In genomic region chr2:45153126-45153525, GRCh38 we compare ENCODE assay signal across 18 cellular contexts.
"Had no signal": no experiment of that assay in that cellular context is flagged by ENCODE, and none has a peak within 500 bp of the region (broad histone marks: within the 10 kb centered on the region; RNA-seq: fewer than 3 reads in every experiment).

No MANE protein-coding gene starts in this region.

- H3K4me3 Mint-ChIP-seq: effector memory CD8-positive, alpha-beta T cell; immature natural killer cell; memory B cell; mesothelial cell of epicardium; natural killer cell had no signal

- H3K4me3 ChIP-seq: left ventricle myocardium inferior, lower lobe of right lung, psoas muscle, right lobe of liver, stomach, thoracic aorta, transverse colon had no signal

- H3K27ac ChIP-seq: foreskin keratinocyte, left ventricle myocardium inferior, lower lobe of right lung, psoas muscle, right lobe of liver, stomach, thoracic aorta, transverse colon had no signal

- H3K4me1 Mint-ChIP-seq: immature natural killer cell, memory B cell, mesothelial cell of epicardium, natural killer cell had no signal

- H3K9me3 ChIP-seq: transverse colon had no signal

- ATAC-seq: effector memory CD8-positive, alpha-beta T cell; foreskin keratinocyte; lower lobe of right lung; natural killer cell; psoas muscle; right lobe of liver had no signal

- DNase-seq: effector memory CD8-positive, alpha-beta T cell; foreskin keratinocyte; immature natural killer cell; left ventricle myocardium inferior; lower lobe of right lung; natural killer cell; psoas muscle; retina; right lobe of liver; stimulated activated CD4-positive, alpha-beta T cell treated with anti-CD3 and anti-CD28 coated beads, Interleukin-2, amount 100 ng/mL, for 24 hours; stimulated activated CD4-positive, alpha-beta T cell treated with anti-CD3 and anti-CD28 coated beads, Interleukin-4, amount 100 ng/mL, for 4 hours; stimulated activated naive CD4-positive, alpha-beta T cell; stomach; substantia nigra; transverse colon had no signal

- H3K9me3 Mint-ChIP-seq: effector memory CD8-positive, alpha-beta T cell; memory B cell; natural killer cell had no signal

- H3K36me3 Mint-ChIP-seq: immature natural killer cell, memory B cell, mesothelial cell of epicardium, natural killer cell had no signal

- H3K27ac Mint-ChIP-seq: effector memory CD8-positive, alpha-beta T cell; immature natural killer cell; memory B cell; mesothelial cell of epicardium; natural killer cell had no signal

- H3K36me3 ChIP-seq: left ventricle myocardium inferior, lower lobe of right lung, right lobe of liver, stomach, thoracic aorta, transverse colon had no signal

- H3K4me1 ChIP-seq: foreskin keratinocyte, left ventricle myocardium inferior, lower lobe of right lung, psoas muscle, right lobe of liver, stomach, transverse colon had no signal

- H3K27me3 ChIP-seq: right lobe of liver, stomach, transverse colon had no signal
